ENCODE assay signal across 31 cellular contexts in the genomic region with DNA sequence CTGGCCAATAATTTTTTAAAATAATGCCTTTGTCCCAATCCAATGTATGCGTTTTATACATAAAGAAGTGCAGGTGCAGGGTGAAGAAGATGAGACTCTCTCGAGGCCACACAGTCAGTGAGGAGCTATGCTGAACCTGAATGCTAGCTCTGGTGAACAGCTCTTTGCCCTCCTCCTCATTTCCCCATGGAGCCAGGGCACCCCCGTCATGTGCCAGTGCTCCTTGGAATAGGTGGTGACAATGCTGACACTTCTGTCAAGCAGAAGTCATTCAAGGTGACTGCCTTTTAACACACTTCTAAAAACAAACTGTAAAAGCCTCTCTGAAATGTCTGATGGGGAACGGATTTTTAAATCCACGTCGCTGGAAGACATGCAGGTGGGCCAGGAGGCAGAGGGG.
"Had no signal": no experiment of that assay in that cellular context is flagged by ENCODE, and none has a peak within 500 bp of the region (broad histone marks: within the 10 kb centered on the region; RNA-seq: fewer than 3 reads in every experiment).

No MANE protein-coding gene starts in this region.

- ATAC-seq: activated CD4-positive, alpha-beta T cell treated with anti-CD3 and anti-CD28 coated beads for 36 hours; activated CD8-positive, alpha-beta memory T cell treated with anti-CD3 and anti-CD28 coated beads, Interleukin-2, amount 10 ng/mL, durations not matched to agents 7 days and 5 days; activated CD8-positive, alpha-beta T cell treated with anti-CD3 and anti-CD28 coated beads, Interleukin-2, amount 10 ng/mL, durations not matched to agents 7 days and 5 days; activated naive CD4-positive, alpha-beta T cell treated with anti-CD3 and anti-CD28 coated beads, Interleukin-2, amount 50 U/mL, for 72 hours; activated T-cell treated with anti-CD3 and anti-CD28 coated beads, Interleukin-2, amount 50 U/mL, for 72 hours; esophagus mucosa; T-helper 17 cell had no signal

- H3K9me3 Mint-ChIP-seq: activated CD4-positive, alpha-beta memory T cell treated with anti-CD3 and anti-CD28 coated beads for 36 hours; activated CD4-positive, alpha-beta T cell treated with anti-CD3 and anti-CD28 coated beads, Interleukin-2, amount 10 ng/mL, durations not matched to agents 24 days and 14 days; activated naive CD4-positive, alpha-beta T cell treated with anti-CD3 and anti-CD28 coated beads, Interleukin-2, amount 10 ng/mL, durations not matched to agents 7 days and 5 days; activated naive CD4-positive, alpha-beta T cell treated with anti-CD3 and anti-CD28 coated beads, Interleukin-2, amount 50 U/mL, for 72 hours; activated naive CD8-positive, alpha-beta T cell treated with anti-CD3 and anti-CD28 coated beads, Interleukin-2, amount 10 ng/mL, durations not matched to agents 7 days and 5 days; brain; dendritic cell treated with granulocyte-macrophage colony-stimulating factor and Interleukin-4, amounts not matched to agents 40 ng/mL and 50 ng/mL, for 4 days; endodermal cell; T-helper 2 cell treated with Interferon-gamma antibody and Interleukin-4, amounts not matched to agents 5 μg/mL and 100 μg/mL, for 36 hours had no signal

- H3K36me3 Mint-ChIP-seq: activated CD4-positive, alpha-beta memory T cell treated with anti-CD3 and anti-CD28 coated beads for 36 hours; activated CD8-positive, alpha-beta memory T cell treated with anti-CD3 and anti-CD28 coated beads, Interleukin-2, amount 10 ng/mL, durations not matched to agents 7 days and 5 days; activated naive CD4-positive, alpha-beta T cell treated with anti-CD3 and anti-CD28 coated beads, Interleukin-2, amount 10 ng/mL, durations not matched to agents 7 days and 5 days; activated naive CD4-positive, alpha-beta T cell treated with anti-CD3 and anti-CD28 coated beads, Interleukin-2, amount 50 U/mL, for 72 hours; activated naive CD8-positive, alpha-beta T cell treated with anti-CD3 and anti-CD28 coated beads, Interleukin-2, amount 10 ng/mL, durations not matched to agents 7 days and 5 days; brain had no signal

- H3K27ac ChIP-seq: ascending aorta, breast epithelium, cardiac muscle cell, coronary artery, dorsolateral prefrontal cortex had no signal

- H3K4me1 Mint-ChIP-seq: activated CD4-positive, alpha-beta T cell treated with anti-CD3 and anti-CD28 coated beads, Interleukin-2, amount 10 ng/mL, durations not matched to agents 24 days and 14 days; activated CD8-positive, alpha-beta memory T cell treated with anti-CD3 and anti-CD28 coated beads, Interleukin-2, amount 10 ng/mL, durations not matched to agents 7 days and 5 days; central memory CD8-positive, alpha-beta T cell; T-helper 17 cell had no signal

- H3K4me3 ChIP-seq: ascending aorta, breast epithelium, cardiac muscle cell, coronary artery, dorsolateral prefrontal cortex had no signal

- H3K27me3 Mint-ChIP-seq: activated CD4-positive, alpha-beta memory T cell treated with anti-CD3 and anti-CD28 coated beads for 36 hours; activated CD4-positive, alpha-beta T cell treated with anti-CD3 and anti-CD28 coated beads for 36 hours; activated CD4-positive, alpha-beta T cell treated with anti-CD3 and anti-CD28 coated beads, Interleukin-2, amount 10 ng/mL, durations not matched to agents 24 days and 14 days; activated CD8-positive, alpha-beta memory T cell treated with anti-CD3 and anti-CD28 coated beads, Interleukin-2, amount 10 ng/mL, durations not matched to agents 7 days and 5 days; activated naive CD4-positive, alpha-beta T cell treated with anti-CD3 and anti-CD28 coated beads, Interleukin-2, amount 10 ng/mL, durations not matched to agents 7 days and 5 days; central memory CD8-positive, alpha-beta T cell had no signal

- H3K9me3 ChIP-seq: ascending aorta, breast epithelium had no signal

- DNase-seq: activated CD4-positive, alpha-beta memory T cell treated with anti-CD3 and anti-CD28 coated beads for 36 hours; activated CD4-positive, alpha-beta T cell treated with anti-CD3 and anti-CD28 coated beads for 36 hours; activated CD4-positive, alpha-beta T cell treated with anti-CD3 and anti-CD28 coated beads, Interleukin-2, amount 10 ng/mL, durations not matched to agents 24 days and 14 days; activated CD4-positive, CD25-positive, alpha-beta regulatory T cell; activated CD4-positive, CD25-positive, alpha-beta regulatory T cell treated with anti-CD3 and anti-CD28 coated beads, Interleukin-2, amount 50 U/mL, for 72 hours; activated CD8-positive, alpha-beta memory T cell treated with anti-CD3 and anti-CD28 coated beads, Interleukin-2, amount 10 ng/mL, durations not matched to agents 7 days and 5 days; activated CD8-positive, alpha-beta memory T cell treated with anti-CD3 and anti-CD28 coated beads, Interleukin-2, amount 50 U/mL, for 4 hours; activated CD8-positive, alpha-beta T cell treated with anti-CD3 and anti-CD28 coated beads, Interleukin-2, amount 10 ng/mL, durations not matched to agents 7 days and 5 days; activated gamma-delta T cell; activated naive CD4-positive, alpha-beta T cell; activated naive CD4-positive, alpha-beta T cell treated with anti-CD3 and anti-CD28 coated beads, Interleukin-2, amount 10 ng/mL, durations not matched to agents 7 days and 5 days; activated naive CD8-positive, alpha-beta T cell treated with anti-CD3 and anti-CD28 coated beads, Interleukin-2, amount 10 ng/mL, durations not matched to agents 7 days and 5 days; activated T-cell treated with anti-CD3 and anti-CD28 coated beads, Interleukin-2, amount 50 U/mL, for 1 hour; activated T-cell treated with anti-CD3 and anti-CD28 coated beads, Interleukin-2, amount 50 U/mL, for 72 hours; dorsolateral prefrontal cortex; effector memory CD4-positive, alpha-beta T cell; foreskin fibroblast; T-helper 1 cell; T-helper 17 cell had no signal

- H3K4me1 ChIP-seq: ascending aorta, breast epithelium had no signal

- H3K27me3 ChIP-seq: ascending aorta, breast epithelium, cardiac muscle cell had no signal

- H3K4me3 Mint-ChIP-seq: activated CD4-positive, alpha-beta memory T cell treated with anti-CD3 and anti-CD28 coated beads for 36 hours; activated CD4-positive, alpha-beta T cell treated with anti-CD3 and anti-CD28 coated beads for 36 hours; activated CD4-positive, alpha-beta T cell treated with anti-CD3 and anti-CD28 coated beads, Interleukin-2, amount 10 ng/mL, durations not matched to agents 24 days and 14 days; activated CD8-positive, alpha-beta memory T cell treated with anti-CD3 and anti-CD28 coated beads, Interleukin-2, amount 10 ng/mL, durations not matched to agents 7 days and 5 days; activated CD8-positive, alpha-beta T cell treated with anti-CD3 and anti-CD28 coated beads, Interleukin-2, amount 10 ng/mL, durations not matched to agents 7 days and 5 days; activated naive CD4-positive, alpha-beta T cell treated with anti-CD3 and anti-CD28 coated beads, Interleukin-2, amount 10 ng/mL, durations not matched to agents 7 days and 5 days; activated naive CD8-positive, alpha-beta T cell treated with anti-CD3 and anti-CD28 coated beads, Interleukin-2, amount 10 ng/mL, durations not matched to agents 7 days and 5 days; activated T-cell treated with anti-CD3 and anti-CD28 coated beads, Interleukin-2, amount 50 U/mL, for 72 hours; brain; central memory CD8-positive, alpha-beta T cell; dendritic cell treated with granulocyte-macrophage colony-stimulating factor and Interleukin-4, amounts not matched to agents 40 ng/mL and 50 ng/mL, for 4 days; endodermal cell; T-helper 17 cell; T-helper 2 cell treated with Interferon-gamma antibody and Interleukin-4, amounts not matched to agents 5 μg/mL and 100 μg/mL, for 36 hours had no signal

- H3K36me3 ChIP-seq: ascending aorta, breast epithelium, cardiac muscle cell had no signal

- H3K27ac Mint-ChIP-seq: activated CD4-positive, alpha-beta memory T cell treated with anti-CD3 and anti-CD28 coated beads for 36 hours; activated CD4-positive, alpha-beta T cell treated with anti-CD3 and anti-CD28 coated beads for 36 hours; activated CD4-positive, alpha-beta T cell treated with anti-CD3 and anti-CD28 coated beads, Interleukin-2, amount 10 ng/mL, durations not matched to agents 24 days and 14 days; activated CD8-positive, alpha-beta memory T cell treated with anti-CD3 and anti-CD28 coated beads, Interleukin-2, amount 10 ng/mL, durations not matched to agents 7 days and 5 days; activated CD8-positive, alpha-beta T cell treated with anti-CD3 and anti-CD28 coated beads, Interleukin-2, amount 10 ng/mL, durations not matched to agents 7 days and 5 days; activated naive CD4-positive, alpha-beta T cell treated with anti-CD3 and anti-CD28 coated beads, Interleukin-2, amount 10 ng/mL, durations not matched to agents 7 days and 5 days; activated naive CD4-positive, alpha-beta T cell treated with anti-CD3 and anti-CD28 coated beads, Interleukin-2, amount 50 U/mL, for 72 hours; activated naive CD8-positive, alpha-beta T cell treated with anti-CD3 and anti-CD28 coated beads, Interleukin-2, amount 10 ng/mL, durations not matched to agents 7 days and 5 days; activated T-cell treated with anti-CD3 and anti-CD28 coated beads, Interleukin-2, amount 50 U/mL, for 72 hours; brain; dendritic cell treated with granulocyte-macrophage colony-stimulating factor and Interleukin-4, amounts not matched to agents 40 ng/mL and 50 ng/mL, for 4 days; endodermal cell; T-helper 17 cell; T-helper 2 cell treated with Interferon-gamma antibody and Interleukin-4, amounts not matched to agents 5 μg/mL and 100 μg/mL, for 36 hours had no signal

- FAIRE-seq: frontal cortex had no signal
